In the genomic region with DNA sequence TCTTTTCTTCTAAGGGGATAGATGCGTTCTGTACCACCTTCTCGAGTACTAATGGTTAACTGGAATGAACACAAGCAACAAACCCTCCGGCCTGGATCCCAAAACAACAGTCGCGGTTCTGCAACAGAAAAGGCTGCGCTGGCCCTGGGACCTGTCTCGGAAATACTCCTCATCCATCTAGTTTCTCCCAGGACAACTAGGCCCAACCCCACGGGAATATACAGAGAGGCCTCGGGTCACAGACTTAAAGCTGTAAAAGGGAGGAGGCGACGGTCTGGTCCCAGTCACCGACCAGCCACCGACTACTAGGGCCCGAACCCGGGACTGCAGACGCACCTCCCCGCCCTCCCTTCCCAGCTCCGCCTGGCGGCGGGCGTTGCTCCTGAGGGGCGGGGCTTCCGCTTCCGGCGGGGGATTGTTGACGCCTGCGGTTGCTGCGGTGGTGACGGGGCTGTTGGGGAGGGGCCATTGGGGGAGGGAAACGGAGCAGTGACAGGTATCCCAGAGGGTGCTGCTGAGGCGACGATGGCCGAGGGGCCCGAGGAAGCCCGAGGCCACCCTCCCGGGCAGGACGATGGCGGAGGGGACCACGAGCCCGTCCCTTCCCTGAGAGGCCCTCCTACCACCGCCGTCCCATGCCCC, we compare ENCODE assay signal across 8 cellular contexts. TPM values are rescaled to one million over a fixed set of nuclear protein-coding genes. Genes with fewer than 3 reads are reported as not detected.
DNase-seq lines count a peak whose midpoint lies in the region; ATAC-seq and TF ChIP-seq lines count a peak whose summit lies in the region.

A gene with protein sequence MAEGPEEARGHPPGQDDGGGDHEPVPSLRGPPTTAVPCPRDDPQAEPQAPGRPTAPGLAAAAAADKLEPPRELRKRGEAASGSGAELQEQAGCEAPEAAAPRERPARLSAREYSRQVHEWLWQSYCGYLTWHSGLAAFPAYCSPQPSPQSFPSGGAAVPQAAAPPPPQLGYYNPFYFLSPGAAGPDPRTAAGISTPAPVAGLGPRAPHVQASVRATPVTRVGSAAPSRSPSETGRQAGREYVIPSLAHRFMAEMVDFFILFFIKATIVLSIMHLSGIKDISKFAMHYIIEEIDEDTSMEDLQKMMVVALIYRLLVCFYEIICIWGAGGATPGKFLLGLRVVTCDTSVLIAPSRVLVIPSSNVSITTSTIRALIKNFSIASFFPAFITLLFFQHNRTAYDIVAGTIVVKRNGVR (plus strand): TSS at position 418 of the 642 bp plus-strand sequence. CDS start 108 bp downstream, at position 526.

- H3K27me3 ChIP-seq in psoas muscle (ENCODE audit: insufficient read depth in 3 of 3, low read length in 2 of 3), result no peaks in the 10 kb centered on the region

- H3K4me1 ChIP-seq in psoas muscle, result peaks cover 10% of the 10 kb centered on the region
- no peaks in the 10 kb centered on the region for H3K4me1 ChIP-seq in urinary bladder (ENCODE audit: insufficient read depth)

- H3K36me3 Mint-ChIP-seq in T-helper 1 cell treated with Interleukin-12 subunit alpha and Interleukin-12 subunit beta and Interleukin-4 antibody, amounts not matched to agents 30 μg/mL and 1 μg/mL, for 36 hours (ENCODE audit: low read depth), result peaks cover 10% of the 10 kb centered on the region

- peak within 1 kb of the TSS; percentile 81 for H3K4me3 Mint-ChIP-seq in T-helper 1 cell treated with Interleukin-12 subunit alpha and Interleukin-12 subunit beta and Interleukin-4 antibody, amounts not matched to agents 30 μg/mL and 1 μg/mL, for 36 hours

- DNase-seq in NCI-H146 (lab: John Stamatoyannopoulos, UW), result peak; percentile 94
- peak; percentile 96 for DNase-seq in left ventricle myocardium superior
- peak; percentile 96 to 98 for DNase-seq in psoas muscle

- H3K4me3 ChIP-seq in psoas muscle, result peak within 1 kb of the TSS; percentile 90
- peak within 1 kb of the TSS; percentile 94 for H3K4me3 ChIP-seq in urinary bladder (ENCODE audit: low read depth, low read length)

- H3K36me3 ChIP-seq in psoas muscle (ENCODE audit: insufficient read depth in 1 of 2, low read depth in 1 of 2), result peaks cover 0 to 22% of the 10 kb centered on the region in 2 donors
- H3K36me3 ChIP-seq in urinary bladder (ENCODE audit: insufficient read depth), result no peaks in the 10 kb centered on the region

- H3K4me1 Mint-ChIP-seq in T-helper 1 cell treated with Interleukin-12 subunit alpha and Interleukin-12 subunit beta and Interleukin-4 antibody, amounts not matched to agents 30 μg/mL and 1 μg/mL, for 36 hours (ENCODE audit: low read depth), result peaks cover 27% of the 10 kb centered on the region

- H3K9me3 ChIP-seq in psoas muscle, result no peaks in the 10 kb centered on the region

- ATAC-seq in HG02870 (IDR thresholded peaks at IDR 0.05; ENCODE audit: unreplicated experiment) (peak; percentile 90), left ventricle myocardium superior (peak; percentile 98), psoas muscle (peak; percentile 97 to 98 (median 97))

- 4 to 8% (median 5%) methylated on average over 28 to 42 of the region's 42 CpGs for WGBS in psoas muscle, 3 donors
- 5% methylated on average over 42 of the region's 42 CpGs for WGBS in urinary bladder

- H3K9me3 Mint-ChIP-seq in T-helper 1 cell treated with Interleukin-12 subunit alpha and Interleukin-12 subunit beta and Interleukin-4 antibody, amounts not matched to agents 30 μg/mL and 1 μg/mL, for 36 hours, result no peaks in the 10 kb centered on the region

- intact Hi-C loops in left ventricle myocardium superior (cut with micrococcal nuclease), result loop anchor here (10.0 kb wide), 1 partner anchor 195 kb away; no protein-coding TSS in a partner anchor
- intact Hi-C loops in psoas muscle (cut with DNase I), result loop anchor here in 1 of 2 donors (2.0 kb wide), 1 partner anchor 107 kb away; the partner anchor contains the start of gene NUP153

- H3K27me3 Mint-ChIP-seq in T-helper 1 cell treated with Interleukin-12 subunit alpha and Interleukin-12 subunit beta and Interleukin-4 antibody, amounts not matched to agents 30 μg/mL and 1 μg/mL, for 36 hours (ENCODE audit: low read depth), result no peaks in the 10 kb centered on the region

- TF ChIP-seq POLR2A in GM15510 (IDR thresholded peaks at IDR 0.05; ENCODE audit: borderline replicate concordance, extremely low read depth, insufficient read length), result peak; percentile 55

- H3K27ac ChIP-seq in angular gyrus (ENCODE audit: low read depth, low read length), result peak within 1 kb of the TSS; percentile 93
- peak within 1 kb of the TSS; percentile 98 for H3K27ac ChIP-seq in psoas muscle
- peak within 1 kb of the TSS; percentile 96 for H3K27ac ChIP-seq in urinary bladder (ENCODE audit: low read depth)

- peak within 1 kb of the TSS; percentile 71 for H3K27ac Mint-ChIP-seq in T-helper 1 cell treated with Interleukin-12 subunit alpha and Interleukin-12 subunit beta and Interleukin-4 antibody, amounts not matched to agents 30 μg/mL and 1 μg/mL, for 36 hours

- TF ChIP-seq CTCF in psoas muscle (IDR thresholded peaks at IDR 0.05), result peak; percentile 64

RNA-seq across cellular contexts. Expression of the gene that starts here (rescaled TPM):
- 18.8 TPM for total RNA-seq in left ventricle myocardium superior
- 10 to 100 TPM; 16.4 to 21.6 (median 18.6) TPM for total RNA-seq in psoas muscle
- 10 to 100 TPM; 10.2 to 47.2 (median 12.8) TPM for polyA plus RNA-seq in psoas muscle
- 59.9 TPM for total RNA-seq in urinary bladder
- polyA plus RNA-seq in urinary bladder, result 31.0 TPM

Comparison
In these comparisons a context has a peak if more than half of its experiments do, and no peak if none do; other contexts are left out.
1. Peak in every context shown above with its lines: DNase-seq, ATAC-seq, H3K4me3 ChIP-seq and H3K27ac ChIP-seq.